Comparison of ENCODE assay signal across 1 cellular context in the genomic region with DNA sequence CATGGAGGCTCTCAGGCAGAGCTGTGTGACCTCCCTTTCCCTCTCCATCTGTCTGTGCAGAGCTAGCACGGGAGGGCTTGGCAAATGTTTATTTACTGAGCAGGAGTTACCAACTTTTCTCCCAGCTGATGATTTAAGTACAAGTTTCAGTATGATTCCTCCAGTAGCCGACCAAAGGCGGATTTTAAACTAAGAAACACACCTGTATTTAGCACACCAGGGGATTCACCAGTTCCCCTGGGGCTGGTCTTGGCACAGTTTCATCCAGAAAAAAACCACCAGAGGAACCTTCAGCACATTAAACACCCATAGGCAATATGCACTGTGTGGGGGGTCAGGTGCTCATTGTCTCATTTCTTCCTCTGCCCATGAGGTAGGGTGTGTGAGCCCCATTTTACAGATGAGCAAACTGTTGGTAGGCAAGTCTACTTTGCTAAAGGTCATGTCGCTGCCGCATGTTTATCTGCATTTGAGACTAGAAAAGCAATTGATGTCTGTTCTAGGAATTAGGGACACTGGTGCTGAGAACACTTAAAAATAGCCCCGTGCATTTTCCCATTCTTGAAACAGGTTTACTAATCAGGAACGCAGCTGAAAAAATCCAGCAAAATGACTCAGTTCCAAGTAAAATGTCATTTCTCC.
TF ChIP-seq lines count a peak whose summit lies in the region.

No MANE protein-coding gene starts in this region.

TF ChIP-seq in GM23338, 12 proteins besides CTCF, POLR2A, EP300 and RAD21:
- TF ChIP-seq, protein P1, sequence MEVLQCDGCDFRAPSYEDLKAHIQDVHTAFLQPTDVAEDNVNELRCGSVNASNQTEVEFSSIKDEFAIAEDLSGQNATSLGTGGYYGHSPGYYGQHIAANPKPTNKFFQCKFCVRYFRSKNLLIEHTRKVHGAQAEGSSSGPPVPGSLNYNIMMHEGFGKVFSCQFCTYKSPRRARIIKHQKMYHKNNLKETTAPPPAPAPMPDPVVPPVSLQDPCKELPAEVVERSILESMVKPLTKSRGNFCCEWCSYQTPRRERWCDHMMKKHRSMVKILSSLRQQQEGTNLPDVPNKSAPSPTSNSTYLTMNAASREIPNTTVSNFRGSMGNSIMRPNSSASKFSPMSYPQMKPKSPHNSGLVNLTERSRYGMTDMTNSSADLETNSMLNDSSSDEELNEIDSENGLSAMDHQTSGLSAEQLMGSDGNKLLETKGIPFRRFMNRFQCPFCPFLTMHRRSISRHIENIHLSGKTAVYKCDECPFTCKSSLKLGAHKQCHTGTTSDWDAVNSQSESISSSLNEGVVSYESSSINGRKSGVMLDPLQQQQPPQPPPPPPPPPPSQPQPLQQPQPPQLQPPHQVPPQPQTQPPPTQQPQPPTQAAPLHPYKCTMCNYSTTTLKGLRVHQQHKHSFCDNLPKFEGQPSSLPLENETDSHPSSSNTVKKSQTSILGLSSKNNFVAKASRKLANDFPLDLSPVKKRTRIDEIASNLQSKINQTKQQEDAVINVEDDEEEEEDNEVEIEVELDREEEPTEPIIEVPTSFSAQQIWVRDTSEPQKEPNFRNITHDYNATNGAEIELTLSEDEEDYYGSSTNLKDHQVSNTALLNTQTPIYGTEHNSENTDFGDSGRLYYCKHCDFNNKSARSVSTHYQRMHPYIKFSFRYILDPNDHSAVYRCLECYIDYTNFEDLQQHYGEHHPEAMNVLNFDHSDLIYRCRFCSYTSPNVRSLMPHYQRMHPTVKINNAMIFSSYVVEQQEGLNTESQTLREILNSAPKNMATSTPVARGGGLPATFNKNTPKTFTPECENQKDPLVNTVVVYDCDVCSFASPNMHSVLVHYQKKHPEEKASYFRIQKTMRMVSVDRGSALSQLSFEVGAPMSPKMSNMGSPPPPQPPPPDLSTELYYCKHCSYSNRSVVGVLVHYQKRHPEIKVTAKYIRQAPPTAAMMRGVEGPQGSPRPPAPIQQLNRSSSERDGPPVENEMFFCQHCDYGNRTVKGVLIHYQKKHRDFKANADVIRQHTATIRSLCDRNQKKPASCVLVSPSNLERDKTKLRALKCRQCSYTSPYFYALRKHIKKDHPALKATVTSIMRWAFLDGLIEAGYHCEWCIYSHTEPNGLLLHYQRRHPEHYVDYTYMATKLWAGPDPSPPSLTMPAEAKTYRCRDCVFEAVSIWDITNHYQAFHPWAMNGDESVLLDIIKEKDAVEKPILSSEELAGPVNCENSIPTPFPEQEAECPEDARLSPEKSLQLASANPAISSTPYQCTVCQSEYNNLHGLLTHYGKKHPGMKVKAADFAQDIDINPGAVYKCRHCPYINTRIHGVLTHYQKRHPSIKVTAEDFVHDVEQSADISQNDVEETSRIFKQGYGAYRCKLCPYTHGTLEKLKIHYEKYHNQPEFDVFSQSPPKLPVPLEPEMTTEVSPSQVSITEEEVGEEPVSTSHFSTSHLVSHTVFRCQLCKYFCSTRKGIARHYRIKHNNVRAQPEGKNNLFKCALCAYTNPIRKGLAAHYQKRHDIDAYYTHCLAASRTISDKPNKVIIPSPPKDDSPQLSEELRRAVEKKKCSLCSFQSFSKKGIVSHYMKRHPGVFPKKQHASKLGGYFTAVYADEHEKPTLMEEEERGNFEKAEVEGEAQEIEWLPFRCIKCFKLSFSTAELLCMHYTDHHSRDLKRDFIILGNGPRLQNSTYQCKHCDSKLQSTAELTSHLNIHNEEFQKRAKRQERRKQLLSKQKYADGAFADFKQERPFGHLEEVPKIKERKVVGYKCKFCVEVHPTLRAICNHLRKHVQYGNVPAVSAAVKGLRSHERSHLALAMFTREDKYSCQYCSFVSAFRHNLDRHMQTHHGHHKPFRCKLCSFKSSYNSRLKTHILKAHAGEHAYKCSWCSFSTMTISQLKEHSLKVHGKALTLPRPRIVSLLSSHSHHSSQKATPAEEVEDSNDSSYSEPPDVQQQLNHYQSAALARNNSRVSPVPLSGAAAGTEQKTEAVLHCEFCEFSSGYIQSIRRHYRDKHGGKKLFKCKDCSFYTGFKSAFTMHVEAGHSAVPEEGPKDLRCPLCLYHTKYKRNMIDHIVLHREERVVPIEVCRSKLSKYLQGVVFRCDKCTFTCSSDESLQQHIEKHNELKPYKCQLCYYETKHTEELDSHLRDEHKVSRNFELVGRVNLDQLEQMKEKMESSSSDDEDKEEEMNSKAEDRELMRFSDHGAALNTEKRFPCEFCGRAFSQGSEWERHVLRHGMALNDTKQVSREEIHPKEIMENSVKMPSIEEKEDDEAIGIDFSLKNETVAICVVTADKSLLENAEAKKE (CRISPR knock-in tag; IDR thresholded peaks at IDR 0.05) = no peak
- no peak for TF ChIP-seq STAT1 (IDR thresholded peaks at IDR 0.05; ENCODE audit: unreplicated experiment)
- TF ChIP-seq EZH2 (IDR thresholded peaks at IDR 0.05; ENCODE audit: low read depth, unreplicated experiment) = no peak
- TF ChIP-seq, protein P2, sequence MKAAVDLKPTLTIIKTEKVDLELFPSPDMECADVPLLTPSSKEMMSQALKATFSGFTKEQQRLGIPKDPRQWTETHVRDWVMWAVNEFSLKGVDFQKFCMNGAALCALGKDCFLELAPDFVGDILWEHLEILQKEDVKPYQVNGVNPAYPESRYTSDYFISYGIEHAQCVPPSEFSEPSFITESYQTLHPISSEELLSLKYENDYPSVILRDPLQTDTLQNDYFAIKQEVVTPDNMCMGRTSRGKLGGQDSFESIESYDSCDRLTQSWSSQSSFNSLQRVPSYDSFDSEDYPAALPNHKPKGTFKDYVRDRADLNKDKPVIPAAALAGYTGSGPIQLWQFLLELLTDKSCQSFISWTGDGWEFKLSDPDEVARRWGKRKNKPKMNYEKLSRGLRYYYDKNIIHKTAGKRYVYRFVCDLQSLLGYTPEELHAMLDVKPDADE (IDR thresholded peaks at IDR 0.05) = no peak
- TF ChIP-seq JUNB (IDR thresholded peaks at IDR 0.05; ENCODE audit: unreplicated experiment) = no peak
- TF ChIP-seq ZNF331 (CRISPR knock-in tag; IDR thresholded peaks at IDR 0.05; ENCODE audit: low read depth) = no peak
- TF ChIP-seq CREB1 (CRISPR knock-in tag; IDR thresholded peaks at IDR 0.05; ENCODE audit: low read depth) = no peak
- TF ChIP-seq NANOG (IDR thresholded peaks at IDR 0.05; ENCODE audit: borderline replicate concordance) = no peak
- no peak for TF ChIP-seq EZH2phosphoT487 (IDR thresholded peaks at IDR 0.05; ENCODE audit: unreplicated experiment)
- TF ChIP-seq POLR2AphosphoS5 (IDR thresholded peaks at IDR 0.05; ENCODE audit: low read depth) = no peak
